ENCODE assay signal across 9 cellular contexts in the genomic region with DNA sequence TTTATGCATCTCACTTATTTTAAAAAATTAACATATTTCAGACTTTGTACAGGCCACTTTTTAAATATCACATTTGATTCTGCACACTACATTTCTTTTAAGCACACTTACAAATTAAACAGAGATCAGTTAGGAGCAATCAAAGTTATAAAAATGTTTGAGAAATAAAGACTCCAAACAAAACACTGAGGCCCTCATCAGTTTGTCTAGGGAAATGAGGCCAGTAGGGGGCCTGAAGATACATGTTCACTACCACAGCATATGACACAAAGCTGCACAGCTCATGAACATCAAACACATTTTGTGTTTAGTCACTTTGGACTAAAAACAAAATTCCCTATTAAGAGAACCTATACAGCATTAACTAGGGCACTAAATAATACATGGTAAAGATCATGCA.
DNase-seq lines count a peak whose midpoint lies in the region; ATAC-seq and TF ChIP-seq lines count a peak whose summit lies in the region.
"Had no signal": no experiment of that assay in that cellular context is flagged by ENCODE, and none has a peak within 500 bp of the region (broad histone marks: within the 10 kb centered on the region; RNA-seq: fewer than 3 reads in every experiment).

No MANE protein-coding gene starts in this region.

- H3K36me3 Mint-ChIP-seq in chondrocyte (ENCODE audit: low read depth) (no peaks in the 10 kb centered on the region), nephron progenitor cell (ENCODE audit: low read depth) (no peaks in the 10 kb centered on the region)

- H3K27ac ChIP-seq in Karpas-422 (ENCODE audit: low read length), result no peak overlapping the region

- H3K4me3 ChIP-seq in Karpas-422 (ENCODE audit: low read length), result no peak overlapping the region
- H3K4me3 ChIP-seq: lung had no signal

- no peaks in the 10 kb centered on the region for H4K20me1 ChIP-seq in Karpas-422 (ENCODE audit: insufficient read depth, low read depth, low read length)

- DNase-seq in ELR (ENCODE audit: low read depth) (peak; percentile 58), Karpas-422 (peak; percentile 47), chondrocyte (ENCODE audit: low spot score) (no peak), nephron progenitor cell (no peak), DMS114 treated with DMSO at 0.1 percent for 48 hours (lab: John Stamatoyannopoulos, UW; ENCODE audit: unreplicated experiment) (no peak)

- H3K4me2 ChIP-seq in Karpas-422 (ENCODE audit: low read depth, low read length, poor library complexity, severe bottlenecking), result no peak overlapping the region

- H3K9me3 ChIP-seq in Karpas-422 (ENCODE audit: low read length), result no peaks in the 10 kb centered on the region

- H3K9me2 ChIP-seq in Karpas-422 (replicated peaks; ENCODE audit: insufficient read depth, low read length), result no peaks in the 10 kb centered on the region

- no peak overlapping the region for H2AFZ ChIP-seq in Karpas-422 (ENCODE audit: low read length)

- H3K79me2 ChIP-seq in Karpas-422 (ENCODE audit: low read length), result no peaks in the 10 kb centered on the region

- H3K4me1 Mint-ChIP-seq in chondrocyte (ENCODE audit: low read depth), result peaks cover 24% of the 10 kb centered on the region
- peaks cover 6% of the 10 kb centered on the region for H3K4me1 Mint-ChIP-seq in nephron progenitor cell

- no peaks in the 10 kb centered on the region for H3K27me3 ChIP-seq in Karpas-422 (ENCODE audit: low read length)

- H3K27me3 Mint-ChIP-seq in chondrocyte (ENCODE audit: low read depth) (no peaks in the 10 kb centered on the region), nephron progenitor cell (ENCODE audit: low read depth, poor library complexity) (peaks cover 4% of the 10 kb centered on the region)

- TF ChIP-seq CTCF in chondrocyte (IDR thresholded peaks at IDR 0.05) (peak; percentile 74), nephron progenitor cell (IDR thresholded peaks at IDR 0.05) (peak; percentile 26)

- no peaks in the 10 kb centered on the region for H3K4me1 ChIP-seq in Karpas-422 (ENCODE audit: low read length)

- H3K27ac Mint-ChIP-seq in chondrocyte (ENCODE audit: unreplicated experiment), result no peak overlapping the region
- H3K27ac Mint-ChIP-seq in nephron progenitor cell, result no peak overlapping the region

- no peak for ATAC-seq in GM18907 (IDR thresholded peaks at IDR 0.05; ENCODE audit: unreplicated experiment)
- no peak for ATAC-seq in GM18519 (IDR thresholded peaks at IDR 0.05; ENCODE audit: low FRiP score, unreplicated experiment)
- no peak for ATAC-seq in HG02870 (IDR thresholded peaks at IDR 0.05; ENCODE audit: unreplicated experiment)

- H3K9me3 Mint-ChIP-seq in chondrocyte (ENCODE audit: low read depth) (no peaks in the 10 kb centered on the region), nephron progenitor cell (no peaks in the 10 kb centered on the region)

- H3K4me3 Mint-ChIP-seq in chondrocyte (ENCODE audit: unreplicated experiment), result no peak overlapping the region
- H3K4me3 Mint-ChIP-seq in nephron progenitor cell, result no peak overlapping the region

- no peaks in the 10 kb centered on the region for H3K36me3 ChIP-seq in Karpas-422 (ENCODE audit: insufficient read depth, low read length)

- no peak overlapping the region for H3K9ac ChIP-seq in Karpas-422 (ENCODE audit: low read length)

Comparison
In these comparisons a context has a peak if more than half of its experiments do, and no peak if none do; other contexts are left out.
1. DNase-seq: peak in ELR (single experiment) and Karpas-422 (single experiment); none in chondrocyte (single experiment), nephron progenitor cell (single experiment) and DMS114 treated with DMSO at 0.1 percent for 48 hours (single experiment).